9 cellular contexts compared by ENCODE assay signal in the genomic region with DNA sequence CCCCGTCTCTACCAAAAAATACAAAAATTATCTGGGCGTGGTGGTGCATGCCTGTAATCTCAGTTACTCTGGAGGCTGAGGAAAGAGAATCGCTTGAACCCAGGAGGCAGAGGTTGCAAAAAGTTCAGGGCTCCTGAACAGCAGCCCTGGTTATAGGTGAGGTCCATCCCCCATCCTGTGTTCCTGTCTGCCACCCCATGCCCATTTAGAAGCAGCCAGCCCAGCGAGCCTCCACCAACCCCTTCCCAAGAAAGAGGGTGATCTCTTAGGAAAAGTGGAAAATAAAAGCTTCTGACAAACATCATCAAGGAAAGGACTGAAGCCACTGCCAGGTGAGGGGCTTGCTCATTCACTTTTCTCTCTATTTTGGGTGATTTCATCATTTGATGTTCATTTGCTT. TPM values are rescaled to one million over a fixed set of nuclear protein-coding genes. Genes with fewer than 3 reads are reported as not detected.
"Had no signal": no experiment of that assay in that cellular context is flagged by ENCODE, and none has a peak within 500 bp of the region (broad histone marks: within the 10 kb centered on the region; RNA-seq: fewer than 3 reads in every experiment).

No MANE protein-coding gene starts in this region.

- H3K4me1 ChIP-seq: HAP-1 had no signal

- DNase-seq: GM23248, GOT3, H7, H9, HCEC 1CT, HFFc6 had no signal

- H3K36me3 ChIP-seq: HAP-1 had no signal

- H2AFZ ChIP-seq: GM23248, GM23338 had no signal

- H3K9me3 ChIP-seq: HAP-1 had no signal

- H3K27ac ChIP-seq: GM23248 had no signal

- H3K4me3 ChIP-seq: GM23248, GM23338, HAP-1 had no signal

- H3K9ac ChIP-seq: GM23248 had no signal

- ATAC-seq: GM23338, HCT116 had no signal

- H3K4me2 ChIP-seq: GM23338 had no signal

RNA-seq across cellular contexts. Expression of a gene that starts 55.8 kb away (rescaled TPM):
- total RNA-seq: GM23248, HFFc6 had no signal
- polyA plus RNA-seq: GM23248 had no signal
